11 cellular contexts compared by ENCODE assay signal in the genomic region with DNA sequence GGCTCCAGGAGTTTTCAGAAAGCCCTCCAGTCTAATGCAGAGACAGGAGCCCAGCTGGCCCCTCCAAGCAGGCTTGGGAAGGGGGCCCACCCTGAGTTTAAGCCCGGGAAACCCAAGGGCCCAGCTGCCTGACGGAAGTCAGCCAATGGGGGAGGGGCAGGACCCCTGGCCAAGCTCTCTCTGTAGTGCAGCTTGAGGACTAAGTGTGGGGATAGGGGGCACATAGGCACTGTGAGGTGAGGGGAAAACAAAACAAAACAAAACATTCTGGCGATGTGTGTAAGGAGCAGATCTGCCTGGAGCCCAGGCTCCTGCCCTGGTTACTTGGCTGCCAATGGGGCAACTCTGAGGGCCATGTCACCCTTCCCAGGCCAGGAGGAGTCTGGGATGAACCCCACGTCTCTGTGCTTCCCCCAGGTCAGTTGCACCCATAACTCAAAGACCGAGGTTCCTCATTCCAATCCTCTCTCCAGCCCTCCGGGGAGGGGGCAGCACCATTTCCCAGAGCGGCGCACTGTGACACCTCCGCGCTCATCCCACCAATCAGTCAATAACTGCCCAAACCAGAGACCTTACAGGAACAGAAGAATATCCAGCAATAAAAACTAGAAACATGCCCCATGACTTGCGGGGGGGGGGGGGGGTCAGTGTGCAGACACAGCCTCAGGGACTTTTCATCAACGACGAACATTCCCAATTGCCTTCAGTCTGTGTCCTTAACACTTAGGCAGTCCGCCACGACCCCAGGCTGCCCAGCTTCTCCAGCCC. TPM values are rescaled to one million over a fixed set of nuclear protein-coding genes. Genes with fewer than 3 reads are reported as not detected.
DNase-seq lines count a peak whose midpoint lies in the region; ATAC-seq and TF ChIP-seq lines count a peak whose summit lies in the region.
"Had no signal": no experiment of that assay in that cellular context is flagged by ENCODE, and none has a peak within 500 bp of the region (broad histone marks: within the 10 kb centered on the region; RNA-seq: fewer than 3 reads in every experiment).

No MANE protein-coding gene starts in this region.

- ATAC-seq in HG03457 (IDR thresholded peaks at IDR 0.05; ENCODE audit: unreplicated experiment) = no peak

- 0 out of 2 replicates have a peak overlapping the region, but pooled peaks have one; percentile 4 for H3K9ac ChIP-seq in HUES64 (ENCODE audit: low read depth, low read length)

- TF ChIP-seq POLR2A in suprapubic skin (IDR thresholded peaks at IDR 0.05) = no peak

- H3K27me3 Mint-ChIP-seq in endothelial cell (ENCODE audit: unreplicated experiment) (peaks cover 18% of the 10 kb centered on the region), mesothelial cell of epicardium (ENCODE audit: low read depth) (peaks cover 79% of the 10 kb centered on the region)
- H3K27me3 Mint-ChIP-seq in activated T-cell treated with anti-CD3 and anti-CD28 coated beads, Interleukin-2, amount 50 U/mL, for 24 hours = peaks cover 46% of the 10 kb centered on the region

- H3K9me3 Mint-ChIP-seq in endothelial cell (ENCODE audit: unreplicated experiment) = no peaks in the 10 kb centered on the region
- no peaks in the 10 kb centered on the region for H3K9me3 Mint-ChIP-seq in mesothelial cell of epicardium
- H3K9me3 Mint-ChIP-seq in activated T-cell treated with anti-CD3 and anti-CD28 coated beads, Interleukin-2, amount 50 U/mL, for 24 hours = no peaks in the 10 kb centered on the region

- H3K27ac ChIP-seq in HUES64 (ENCODE audit: low read depth, low read length) (peak overlapping the region; percentile 79; the same call in 1 of the 2 replicates), suprapubic skin (peak overlapping the region; percentile 43)
- H3K27ac ChIP-seq: neutrophil had no signal

- WGBS in HUES64 = 11% methylated on average over 15 of the region's 15 CpGs
- 40% methylated on average over 15 of the region's 15 CpGs for WGBS in suprapubic skin

- H3K4me3 Mint-ChIP-seq in endothelial cell (ENCODE audit: unreplicated experiment) (peak overlapping the region; percentile 52), mesothelial cell of epicardium (peak overlapping the region; percentile 71)
- H3K4me3 Mint-ChIP-seq in activated T-cell treated with anti-CD3 and anti-CD28 coated beads, Interleukin-2, amount 50 U/mL, for 24 hours = no peak overlapping the region

- H3K27ac Mint-ChIP-seq in endothelial cell (ENCODE audit: unreplicated experiment) (no peak overlapping the region), mesothelial cell of epicardium (no peak overlapping the region)
- no peak overlapping the region for H3K27ac Mint-ChIP-seq in activated T-cell treated with anti-CD3 and anti-CD28 coated beads, Interleukin-2, amount 50 U/mL, for 24 hours

- TF ChIP-seq CTCF in endothelial cell (IDR thresholded peaks at IDR 0.05; ENCODE audit: unreplicated experiment) (no peak), mesothelial cell of epicardium (IDR thresholded peaks at IDR 0.05; ENCODE audit: unreplicated experiment) (no peak), suprapubic skin (IDR thresholded peaks at IDR 0.05) (no peak)

- peak overlapping the region; percentile 72 for H3K4me3 ChIP-seq in HUES64 (ENCODE audit: low read length)
- peak overlapping the region; percentile 68 for H3K4me3 ChIP-seq in suprapubic skin

- no peak for DNase-seq in endothelial cell (ENCODE audit: low spot score)
- peak in 1 of 2 experiments; percentile 36 for DNase-seq in mesothelial cell of epicardium (ENCODE audit: low spot score in 2 of 2, unreplicated experiment in 2 of 2)
- DNase-seq in suprapubic skin (ENCODE audit: low spot score in 2 of 2) = peak; percentile 37 to 56
- no peak for DNase-seq in NCI-H526 treated with DMSO at 0.1 percent for 48 hours (lab: John Stamatoyannopoulos, UW)
- DNase-seq in SIG-M5 (lab: John Stamatoyannopoulos, UW) = no peak
- no peak for DNase-seq in activated T-cell treated with anti-CD3 and anti-CD28 coated beads, Interleukin-2, amount 50 U/mL, for 24 hours
- DNase-seq: activated CD4-positive, alpha-beta T cell treated with anti-CD3 and anti-CD28 coated beads for 1 hour; NCI-H1436 had no signal

- no peak for TF ChIP-seq EP300 in suprapubic skin (IDR thresholded peaks at IDR 0.05)

- no peaks in the 10 kb centered on the region for H3K36me3 Mint-ChIP-seq in endothelial cell (ENCODE audit: low read depth, unreplicated experiment)
- no peaks in the 10 kb centered on the region for H3K36me3 Mint-ChIP-seq in mesothelial cell of epicardium
- H3K36me3 Mint-ChIP-seq in activated T-cell treated with anti-CD3 and anti-CD28 coated beads, Interleukin-2, amount 50 U/mL, for 24 hours (ENCODE audit: low read depth) = no peaks in the 10 kb centered on the region

- H3K4me1 Mint-ChIP-seq in endothelial cell (ENCODE audit: unreplicated experiment) = peaks cover 15% of the 10 kb centered on the region
- peaks cover 20% of the 10 kb centered on the region for H3K4me1 Mint-ChIP-seq in mesothelial cell of epicardium
- H3K4me1 Mint-ChIP-seq in activated T-cell treated with anti-CD3 and anti-CD28 coated beads, Interleukin-2, amount 50 U/mL, for 24 hours (ENCODE audit: low read depth) = peaks cover 6% of the 10 kb centered on the region

- H3K27me3 ChIP-seq in HUES64 (ENCODE audit: insufficient read depth, low read length) (peaks cover 43% of the 10 kb centered on the region), suprapubic skin (peaks cover 46% of the 10 kb centered on the region)

- H3K36me3 ChIP-seq in HUES64 (ENCODE audit: insufficient read depth, low read length) (peaks cover 25% of the 10 kb centered on the region), suprapubic skin (peaks cover 7% of the 10 kb centered on the region)
- H3K36me3 ChIP-seq: neutrophil had no signal

- H3K4me1 ChIP-seq in HUES64 (ENCODE audit: insufficient read depth, low read length) (peaks cover 33% of the 10 kb centered on the region), suprapubic skin (peaks cover 38% of the 10 kb centered on the region)

- no peaks in the 10 kb centered on the region for H3K9me3 ChIP-seq in HUES64 (ENCODE audit: insufficient read depth, low read depth, low read length)
- H3K9me3 ChIP-seq in suprapubic skin = no peaks in the 10 kb centered on the region
- H3K9me3 ChIP-seq: neutrophil had no signal

RNA-seq across cellular contexts. Expression of a gene that starts 1.7 kb away (rescaled TPM):
- 45.3 TPM for polyA plus RNA-seq in HUES64 (2013, experiment 1 of 2)
- polyA plus RNA-seq in HUES64 (2013, experiment 2 of 2) = 45.1 TPM
- total RNA-seq in endothelial cell (ENCODE audit: unreplicated experiment) (0.97 TPM), mesothelial cell of epicardium (42.4 to 48.4 TPM (median 45.8 TPM) in 3 replicates), suprapubic skin (10 to 100 TPM; 13.9 to 44.7 (median 27.6) TPM)

Comparison
In these comparisons a context has a peak if more than half of its experiments do, and no peak if none do; other contexts are left out.
1. DNase-seq: peak in suprapubic skin (2 of 2); none in endothelial cell (single experiment), NCI-H526 treated with DMSO at 0.1 percent for 48 hours (single experiment), SIG-M5 (single experiment) and activated T-cell treated with anti-CD3 and anti-CD28 coated beads, Interleukin-2, amount 50 U/mL, for 24 hours (single experiment).